ENCODE assay signal across 11 cellular contexts in the genomic region with DNA sequence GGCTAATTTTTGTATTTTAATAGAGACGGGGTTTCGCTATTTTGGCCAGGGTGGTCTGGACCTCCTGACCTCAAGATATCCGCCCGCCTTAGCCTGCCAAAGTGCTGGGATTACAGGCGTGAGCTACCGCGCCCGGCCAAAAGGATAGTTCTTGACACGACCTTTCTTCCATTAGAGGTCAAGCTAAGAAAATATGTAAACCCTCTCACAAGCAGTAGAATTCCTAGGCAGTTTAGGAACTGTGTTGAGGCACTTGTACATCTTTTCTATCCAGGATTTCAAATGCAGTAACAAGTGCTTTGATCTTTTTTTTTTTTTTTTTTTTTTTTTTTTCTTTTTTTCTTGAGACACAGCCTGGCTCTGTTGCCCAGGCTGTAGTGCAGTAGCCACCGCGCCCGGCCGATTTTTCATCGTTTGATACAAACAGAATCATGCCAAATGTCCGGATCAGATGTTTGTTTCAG. TPM values are rescaled to one million over a fixed set of nuclear protein-coding genes. Genes with fewer than 3 reads are reported as not detected.
DNase-seq lines count a peak whose midpoint lies in the region; ATAC-seq, FAIRE-seq and TF ChIP-seq lines count a peak whose summit lies in the region.
"Had no signal": no experiment of that assay in that cellular context is flagged by ENCODE, and none has a peak within 500 bp of the region (broad histone marks: within the 10 kb centered on the region; RNA-seq: fewer than 3 reads in every experiment).

No MANE protein-coding gene starts in this region.

- H4K20me1 ChIP-seq in BLaER1 treated with 17β-estradiol and CSF1 and Interleukin-3, amounts not matched to agents 10 nM and 100 nM: peaks cover 25 to 41% (median 34%) of the 10 kb centered on the region in 11 experiments; a peak in 21 of 22 replicates

- intact Hi-C loops in natural killer cell (cut with micrococcal nuclease): loop anchor here (5.0 kb wide), 3 partner anchors 165 to 755 kb away; partner anchors contain the start of genes COQ7 and VPS35L

- ATAC-seq in natural killer cell (no peak), HG02571 (IDR thresholded peaks at IDR 0.05; ENCODE audit: unreplicated experiment) (no peak), GM19328 (IDR thresholded peaks at IDR 0.05; ENCODE audit: unreplicated experiment) (no peak), HG03039 (IDR thresholded peaks at IDR 0.05; ENCODE audit: unreplicated experiment) (no peak)
- ATAC-seq: SK-N-SH treated with all-trans-retinoic acid at 6 μM for 48 hours had no signal

- FAIRE-seq in GM19239 (lab: Jason Lieb, UNC): peak; percentile 4

- peaks cover 0 to 6% (median 0%) of the 10 kb centered on the region in 11 experiments; a peak in 3 of 22 replicates for H3K9me3 ChIP-seq in BLaER1 treated with 17β-estradiol and CSF1 and Interleukin-3, amounts not matched to agents 10 nM and 100 nM (replicated peaks in 1 of 11)

- peak overlapping the region in 6 of 11 experiments; percentile 61 to 98 (median 74); a peak in 8 of 22 replicates for H3K9ac ChIP-seq in BLaER1 treated with 17β-estradiol and CSF1 and Interleukin-3, amounts not matched to agents 10 nM and 100 nM

- peak overlapping the region in 4 of 10 experiments; percentile 57 to 91 (median 66); a peak in 2 of 20 replicates for H3K4me3 ChIP-seq in BLaER1 treated with 17β-estradiol and CSF1 and Interleukin-3, amounts not matched to agents 10 nM and 100 nM

- H3K9me3 Mint-ChIP-seq in activated naive CD8-positive, alpha-beta T cell treated with anti-CD3 and anti-CD28 coated beads for 36 hours: no peaks in the 10 kb centered on the region
- no peaks in the 10 kb centered on the region for H3K9me3 Mint-ChIP-seq in natural killer cell

- H3K4me2 ChIP-seq in BLaER1 treated with 17β-estradiol and CSF1 and Interleukin-3, amounts not matched to agents 10 nM and 100 nM: peak overlapping the region; percentile 56 to 94 (median 78); a peak in 20 of 22 replicates

- peaks cover 7% of the 10 kb centered on the region for H3K27me3 Mint-ChIP-seq in activated naive CD8-positive, alpha-beta T cell treated with anti-CD3 and anti-CD28 coated beads for 36 hours
- no peaks in the 10 kb centered on the region for H3K27me3 Mint-ChIP-seq in natural killer cell (ENCODE audit: low read depth in 2 of 2)

- H3K27ac Mint-ChIP-seq in activated naive CD8-positive, alpha-beta T cell treated with anti-CD3 and anti-CD28 coated beads for 36 hours: peak overlapping the region; percentile 65
- H3K27ac Mint-ChIP-seq in natural killer cell: peak overlapping the region; percentile 88 to 95

- H3K4me1 ChIP-seq in BLaER1 treated with 17β-estradiol and CSF1 and Interleukin-3, amounts not matched to agents 10 nM and 100 nM: peaks cover 41 to 78% (median 69%) of the 10 kb centered on the region in 10 experiments

- H3K36me3 ChIP-seq in BLaER1 treated with 17β-estradiol and CSF1 and Interleukin-3, amounts not matched to agents 10 nM and 100 nM: peaks cover 21 to 61% (median 37%) of the 10 kb centered on the region in 11 experiments

- no peak for TF ChIP-seq CTCF in natural killer cell (IDR thresholded peaks at IDR 0.05)

- no peak for DNase-seq in GM19239 (ENCODE audit: insufficient read length, low spot score)
- no peak for DNase-seq in activated naive CD8-positive, alpha-beta T cell treated with anti-CD3 and anti-CD28 coated beads for 36 hours
- no peak for DNase-seq in natural killer cell
- DNase-seq in stimulated activated CD4-positive, alpha-beta T cell treated with anti-CD3 and anti-CD28 coated beads, Interleukin-2, amount 100 ng/mL, for 24 hours: no peak
- DNase-seq: KBM-7, NCI-H446 had no signal

- peaks cover 28% of the 10 kb centered on the region for H3K36me3 Mint-ChIP-seq in activated naive CD8-positive, alpha-beta T cell treated with anti-CD3 and anti-CD28 coated beads for 36 hours
- H3K36me3 Mint-ChIP-seq in natural killer cell: peaks cover 11% of the 10 kb centered on the region

- no peaks in the 10 kb centered on the region for H3K27me3 ChIP-seq in BLaER1 treated with 17β-estradiol and CSF1 and Interleukin-3, amounts not matched to agents 10 nM and 100 nM

- peak overlapping the region; percentile 98 for H3K4me3 Mint-ChIP-seq in activated naive CD8-positive, alpha-beta T cell treated with anti-CD3 and anti-CD28 coated beads for 36 hours
- peak overlapping the region; percentile 52 for H3K4me3 Mint-ChIP-seq in natural killer cell

- H3K27ac ChIP-seq in BLaER1 treated with 17β-estradiol and CSF1 and Interleukin-3, amounts not matched to agents 10 nM and 100 nM: peak overlapping the region in 9 of 11 experiments; percentile 52 to 98 (median 92); a peak in 16 of 22 replicates

- peaks cover 45% of the 10 kb centered on the region for H3K4me1 Mint-ChIP-seq in activated naive CD8-positive, alpha-beta T cell treated with anti-CD3 and anti-CD28 coated beads for 36 hours
- peaks cover 47 to 60% of the 10 kb centered on the region in 2 donors for H3K4me1 Mint-ChIP-seq in natural killer cell

RNA-seq across cellular contexts. Expression of gene ARL6IP1, which starts 1.4 kb away (rescaled TPM):
- total RNA-seq in activated naive CD8-positive, alpha-beta T cell treated with anti-CD3 and anti-CD28 coated beads for 36 hours: 100 to 1,000 TPM; 102 to 105 TPM
- 100 to 1,000 TPM; 138 to 143 (median 140) TPM for total RNA-seq in natural killer cell

RNA-seq across cellular contexts. Expression of gene RPS15A, which starts 12.7 kb away (rescaled TPM):
- 1,000 to 10,000 TPM; 1,879 to 1,890 TPM for total RNA-seq in activated naive CD8-positive, alpha-beta T cell treated with anti-CD3 and anti-CD28 coated beads for 36 hours
- 1,000 to 10,000 TPM; 1,225 to 1,687 (median 1,635) TPM for total RNA-seq in natural killer cell
